ENCODE assay signal across 9 cellular contexts in genomic region chr20:23441850-23442313, GRCh38. TPM values are rescaled to one million over a fixed set of nuclear protein-coding genes. Genes with fewer than 3 reads are reported as not detected.
DNase-seq lines count a peak whose midpoint lies in the region; ATAC-seq, FAIRE-seq and TF ChIP-seq lines count a peak whose summit lies in the region.
"Had no signal": no experiment of that assay in that cellular context is flagged by ENCODE, and none has a peak within 500 bp of the region (broad histone marks: within the 10 kb centered on the region; RNA-seq: fewer than 3 reads in every experiment).

No MANE protein-coding gene starts in this region.

- H3K36me3 Mint-ChIP-seq in activated CD8-positive, alpha-beta T cell treated with anti-CD3 and anti-CD28 coated beads for 36 hours (ENCODE audit: low read depth), result no peaks in the 10 kb centered on the region
- H3K36me3 Mint-ChIP-seq in endothelial cell (ENCODE audit: low read depth, unreplicated experiment), result no peaks in the 10 kb centered on the region
- no peaks in the 10 kb centered on the region for H3K36me3 Mint-ChIP-seq in mesothelial cell of epicardium

- 2% methylated on average over 8 of the region's 8 CpGs for WGBS in A549 (ENCODE audit: missing lambda C conversion rate)

- H3K27me3 Mint-ChIP-seq in activated CD8-positive, alpha-beta T cell treated with anti-CD3 and anti-CD28 coated beads for 36 hours, result no peaks in the 10 kb centered on the region
- no peaks in the 10 kb centered on the region for H3K27me3 Mint-ChIP-seq in endothelial cell (ENCODE audit: unreplicated experiment)
- H3K27me3 Mint-ChIP-seq in mesothelial cell of epicardium (ENCODE audit: low read depth), result peaks cover 9% of the 10 kb centered on the region

- H3K27ac ChIP-seq in A549, result no peak overlapping the region

- H3K4me1 Mint-ChIP-seq in activated CD8-positive, alpha-beta T cell treated with anti-CD3 and anti-CD28 coated beads for 36 hours (ENCODE audit: low read depth), result no peaks in the 10 kb centered on the region
- H3K4me1 Mint-ChIP-seq in endothelial cell (ENCODE audit: unreplicated experiment), result peaks cover 5% of the 10 kb centered on the region
- H3K4me1 Mint-ChIP-seq in mesothelial cell of epicardium, result no peaks in the 10 kb centered on the region

- CTCF ChIA-PET in A549 (lab: Yijun Ruan, JAX), result interaction anchor here (0.7 to 10.0 kb wide), 48 partner anchors 8 to 1490 kb away, joined by 3 to 176 read pairs (median 4); partner anchors contain the start of genes CST11, CST9, NAPB and NXT1
- CTCF ChIA-PET in activated CD8-positive, alpha-beta T cell treated with anti-CD3 and anti-CD28 coated beads for 36 hours (lab: Charles Lee), result interaction anchor here (0.6 to 9.2 kb wide), 22 partner anchors 8 to 747 kb away, joined by 3 to 176 read pairs (median 4); partner anchors contain the start of genes CST11, CST9 and NAPB

- H3K4me3 ChIP-seq in A549, result no peak overlapping the region

- H3K9me3 Mint-ChIP-seq in activated CD8-positive, alpha-beta T cell treated with anti-CD3 and anti-CD28 coated beads for 36 hours, result no peaks in the 10 kb centered on the region
- H3K9me3 Mint-ChIP-seq in endothelial cell (ENCODE audit: unreplicated experiment) (no peaks in the 10 kb centered on the region), mesothelial cell of epicardium (no peaks in the 10 kb centered on the region)

- peak; percentile 89 for TF ChIP-seq CTCF in A549 (IDR thresholded peaks at IDR 0.05)
- peak; percentile 74 for TF ChIP-seq CTCF in activated CD8-positive, alpha-beta T cell treated with anti-CD3 and anti-CD28 coated beads for 36 hours (IDR thresholded peaks at IDR 0.05)
- peak; percentile 86 for TF ChIP-seq CTCF in endothelial cell (IDR thresholded peaks at IDR 0.05; ENCODE audit: unreplicated experiment)
- peak; percentile 86 for TF ChIP-seq CTCF in mesothelial cell of epicardium (IDR thresholded peaks at IDR 0.05; ENCODE audit: unreplicated experiment)

- POLR2A ChIA-PET in A549 (lab: Yijun Ruan, JAX), result no interaction called here
- POLR2A ChIA-PET in activated CD8-positive, alpha-beta T cell treated with anti-CD3 and anti-CD28 coated beads for 36 hours (lab: Charles Lee), result interaction anchor here (1.3 kb wide), 1 partner anchor 161 kb away, joined by 3 read pairs; no protein-coding TSS in a partner anchor

- peak; percentile 56 for FAIRE-seq in A549 (lab: Jason Lieb, UNC)

- no peaks in the 10 kb centered on the region for H3K9me3 ChIP-seq in A549

- no peak overlapping the region for H3K4me2 ChIP-seq in A549

- no peak overlapping the region for H3K27ac Mint-ChIP-seq in activated CD8-positive, alpha-beta T cell treated with anti-CD3 and anti-CD28 coated beads for 36 hours
- H3K27ac Mint-ChIP-seq in endothelial cell (ENCODE audit: unreplicated experiment), result no peak overlapping the region
- H3K27ac Mint-ChIP-seq in mesothelial cell of epicardium, result no peak overlapping the region

- peak; percentile 83 to 86 for TF ChIP-seq RAD21 in A549 (conservative IDR thresholded peaks at IDR 0.05 in 1 of 2, IDR thresholded peaks at IDR 0.05 in 1 of 2)

- TF ChIP-seq EP300 in A549 (IDR thresholded peaks at IDR 0.05), result no peak

- intact Hi-C loops in activated CD8-positive, alpha-beta T cell treated with anti-CD3 and anti-CD28 coated beads for 36 hours (cut with micrococcal nuclease), result loop anchor here (1.0 kb wide), 1 partner anchor 164 kb away; no protein-coding TSS in a partner anchor

- no peak for TF ChIP-seq POLR2A in A549 (IDR thresholded peaks at IDR 0.05; ENCODE audit: low read length)

- H3K4me1 ChIP-seq in A549, result peaks cover 6% of the 10 kb centered on the region; the same call in 2 of the 3 replicates

- H3K4me3 Mint-ChIP-seq in activated CD8-positive, alpha-beta T cell treated with anti-CD3 and anti-CD28 coated beads for 36 hours, result no peak overlapping the region
- H3K4me3 Mint-ChIP-seq in endothelial cell (ENCODE audit: unreplicated experiment), result no peak overlapping the region
- H3K4me3 Mint-ChIP-seq in mesothelial cell of epicardium, result no peak overlapping the region

- ATAC-seq in A549 (peak; percentile 79 to 93), GM18498 (IDR thresholded peaks at IDR 0.05; ENCODE audit: unreplicated experiment) (peak; percentile 74), HG03280 (IDR thresholded peaks at IDR 0.05; ENCODE audit: unreplicated experiment) (peak; percentile 73)
- ATAC-seq in activated CD8-positive, alpha-beta T cell treated with anti-CD3 and anti-CD28 coated beads for 36 hours, result peak; percentile 92

- peak; percentile 81 to 92 for DNase-seq in A549 (ENCODE audit: low read depth in 1 of 2, low spot score in 1 of 2)
- DNase-seq in NCI-H69 (lab: John Stamatoyannopoulos, UW), result peak; percentile 80
- DNase-seq in activated CD8-positive, alpha-beta T cell treated with anti-CD3 and anti-CD28 coated beads for 36 hours, result peak; percentile 82
- DNase-seq in endothelial cell (ENCODE audit: low spot score), result peak; percentile 83
- peak in 1 of 2 experiments; percentile 82 for DNase-seq in mesothelial cell of epicardium (ENCODE audit: low spot score in 2 of 2, unreplicated experiment in 2 of 2)
- DNase-seq in stimulated activated CD8-positive, alpha-beta memory T cell treated with anti-CD3 and anti-CD28 coated beads, Interleukin-7, amount 100 ng/mL, for 4 hours (ENCODE audit: low read depth in 2 of 2), result peak; percentile 25 to 44

TF ChIP-seq in A549, 52 proteins besides CTCF, POLR2A, EP300 and RAD21:
- no peak for TF ChIP-seq GATA3 (IDR thresholded peaks at IDR 0.05; ENCODE audit: borderline replicate concordance)
- TF ChIP-seq USF2 (IDR thresholded peaks at IDR 0.05), result no peak
- peak; percentile 78 for TF ChIP-seq SMC3 (IDR thresholded peaks at IDR 0.05)
TF ChIP-seq in A549: peak in this region for 1.

RNA-seq across cellular contexts. Expression of gene CSTL1, which starts 2.4 kb away (rescaled TPM):
- polyA plus RNA-seq in A549 (2011; rRNA removed) (not detected in 2 replicates), A549 (2017; fragmentation: RNase III; extraction: RNeasy Plus Mini Kit Qiagen cat#74134 plus additional on column Dnase treatment) (not detected in 3 replicates)
- not detected in 2 replicates for polyA plus RNA-seq in A549 (2012; cell fraction: cytosol; rRNA removed)
- not detected in 2 replicates for polyA plus RNA-seq in A549 (2012; cell fraction: nucleus; rRNA removed)
- not detected in 2 replicates for polyA minus RNA-seq in A549 (2011; rRNA and poly(A)+ RNA removed)
- total RNA-seq in activated CD8-positive, alpha-beta T cell treated with anti-CD3 and anti-CD28 coated beads for 36 hours, result not detected
- total RNA-seq in endothelial cell (ENCODE audit: unreplicated experiment) (not detected), mesothelial cell of epicardium (not detected in 3 replicates)

RNA-seq across cellular contexts. Expression of gene CST11, which starts 10.8 kb away (rescaled TPM):
- polyA plus RNA-seq in A549 (2011; rRNA removed) (not detected in 2 replicates), A549 (2017; fragmentation: RNase III; extraction: RNeasy Plus Mini Kit Qiagen cat#74134 plus additional on column Dnase treatment) (not detected in 3 replicates)
- not detected in 2 replicates for polyA plus RNA-seq in A549 (2012; cell fraction: cytosol; rRNA removed)
- not detected in 2 replicates for polyA plus RNA-seq in A549 (2012; cell fraction: nucleus; rRNA removed)
- polyA minus RNA-seq in A549 (2011; rRNA and poly(A)+ RNA removed), result not detected in 2 replicates
- not detected for total RNA-seq in activated CD8-positive, alpha-beta T cell treated with anti-CD3 and anti-CD28 coated beads for 36 hours
- total RNA-seq in endothelial cell (ENCODE audit: unreplicated experiment) (not detected), mesothelial cell of epicardium (not detected in 3 replicates)

RNA-seq across cellular contexts. Expression of gene NAPB, which starts 20.6 kb away (rescaled TPM):
- polyA plus RNA-seq in A549 (2011; rRNA removed), result 8.2 and 12.7 TPM in 2 replicates
- polyA plus RNA-seq in A549 (2012; cell fraction: cytosol; rRNA removed), result 2.2 TPM in 2 replicates
- 2.5 and 5.5 TPM in 2 replicates for polyA plus RNA-seq in A549 (2012; cell fraction: nucleus; rRNA removed)
- 5.7 to 6.6 TPM (median 6.2 TPM) in 3 replicates for polyA plus RNA-seq in A549 (2017; fragmentation: RNase III; extraction: RNeasy Plus Mini Kit Qiagen cat#74134 plus additional on column Dnase treatment)
- 8.4 and 8.8 TPM in 2 replicates for polyA minus RNA-seq in A549 (2011; rRNA and poly(A)+ RNA removed)
- 10 to 100 TPM; 14.3 to 16.8 TPM for total RNA-seq in activated CD8-positive, alpha-beta T cell treated with anti-CD3 and anti-CD28 coated beads for 36 hours
- 9.6 TPM for total RNA-seq in endothelial cell (ENCODE audit: unreplicated experiment)
- 16.3 to 18.0 TPM (median 16.4 TPM) in 3 replicates for total RNA-seq in mesothelial cell of epicardium

RNA-seq across cellular contexts. Expression of gene CST8, which starts 49.0 kb away (rescaled TPM):
- polyA plus RNA-seq in A549 (2011; rRNA removed), result not detected in 2 replicates
- polyA plus RNA-seq in A549 (2012; cell fraction: cytosol; rRNA removed), result not detected in 2 replicates
- not detected in 2 replicates for polyA plus RNA-seq in A549 (2012; cell fraction: nucleus; rRNA removed)
- not detected in 3 replicates for polyA plus RNA-seq in A549 (2017; fragmentation: RNase III; extraction: RNeasy Plus Mini Kit Qiagen cat#74134 plus additional on column Dnase treatment)
- not detected in 2 replicates for polyA minus RNA-seq in A549 (2011; rRNA and poly(A)+ RNA removed)
- not detected for total RNA-seq in activated CD8-positive, alpha-beta T cell treated with anti-CD3 and anti-CD28 coated beads for 36 hours
- not detected for total RNA-seq in endothelial cell (ENCODE audit: unreplicated experiment)
- total RNA-seq in mesothelial cell of epicardium, result not detected in 3 replicates
- polyA plus RNA-seq: thymus had no signal
